Comparison of ENCODE assay signal across 7 cellular contexts in genomic region chrY:7374485-7374884, GRCh38.
DNase-seq lines count a peak whose midpoint lies in the region; FAIRE-seq lines count a peak whose summit lies in the region.
"Not testable (repeated sequence)": the region's sequence is repeated elsewhere in the genome, so short reads cannot be mapped to it uniquely, and the experiment has no call there.

No MANE protein-coding gene starts in this region.

- peak overlapping the region; percentile 69 for H3K27ac ChIP-seq in ACC112 (ENCODE audit: low read depth, low read length)

- not testable (repeated sequence) for H3K36me3 ChIP-seq in ACC112 (ENCODE audit: insufficient read depth, low read length)

- FAIRE-seq in RCC 7860 (lab: Jason Lieb, UNC), result not testable (repeated sequence)

- H3K79me2 ChIP-seq in ACC112 (ENCODE audit: control insufficient read depth, insufficient read depth, low read length, unreplicated experiment), result not testable (repeated sequence)

- not testable (repeated sequence) for H2AFZ ChIP-seq in ACC112 (ENCODE audit: low read length, unreplicated experiment)

- H3K27me3 ChIP-seq in ACC112 (ENCODE audit: insufficient read depth, low read length), result not testable (repeated sequence)

- DNase-seq in EL (peak; percentile 59), HS-5 (ENCODE audit: low read depth) (peak; percentile 11), RCC 7860 (ENCODE audit: low spot score) (peak; percentile 61), amniotic epithelial cell (ENCODE audit: low read depth) (peak; percentile 53), fibroblast of peridontal ligament (ENCODE audit: extremely low read depth) (peak; percentile 37), non-pigmented ciliary epithelial cell (ENCODE audit: low read depth) (peak; percentile 26)

- H3K4me3 ChIP-seq in ACC112 (ENCODE audit: low read depth, low read length), result not testable (repeated sequence)

- not testable (repeated sequence) for H3K4me1 ChIP-seq in ACC112 (ENCODE audit: control insufficient read depth, insufficient read depth, low read length, unreplicated experiment)

Comparison
In these comparisons a context has a peak if more than half of its experiments do, and no peak if none do; other contexts are left out.
1. DNase-seq: peak in every context shown above with its lines; median percentile 61 in RCC 7860; 59 in EL; 53 in amniotic epithelial cell; 37 in fibroblast of peridontal ligament; 26 in non-pigmented ciliary epithelial cell; 11 in HS-5.